8 cellular contexts compared by ENCODE assay signal in the genomic region with DNA sequence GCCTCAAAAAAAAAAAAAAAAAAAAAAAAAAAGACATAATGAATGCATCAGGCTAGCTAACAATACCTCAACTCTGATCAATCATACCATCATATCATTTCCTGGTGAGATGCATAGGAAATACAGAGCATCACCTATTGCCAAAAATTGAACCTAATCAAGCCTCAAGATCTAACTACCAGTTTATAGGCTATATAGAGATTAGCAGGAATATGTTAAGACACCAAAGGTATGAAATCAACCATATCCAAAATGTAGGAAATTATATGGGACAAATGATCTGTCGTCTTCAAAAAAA. TPM values are rescaled to one million over a fixed set of nuclear protein-coding genes. Genes with fewer than 3 reads are reported as not detected.
DNase-seq lines count a peak whose midpoint lies in the region; ATAC-seq and TF ChIP-seq lines count a peak whose summit lies in the region.

No MANE protein-coding gene starts in this region.

- H3K36me3 ChIP-seq in iPS-20b (ENCODE audit: insufficient read depth, low read depth, low read length) (no peaks in the 10 kb centered on the region), suprapubic skin (peaks cover 2% of the 10 kb centered on the region)

- peak overlapping the region; percentile 87 for H3K27ac Mint-ChIP-seq in T-helper 1 cell treated with Interleukin-12 subunit alpha and Interleukin-12 subunit beta and Interleukin-4 antibody, amounts not matched to agents 30 μg/mL and 1 μg/mL, for 36 hours
- peak overlapping the region; percentile 89 for H3K27ac Mint-ChIP-seq in activated B cell treated with CpG ODN at 0.5 μM for 24 hours

- no peak overlapping the region for H3K27ac ChIP-seq in iPS-20b (ENCODE audit: low read length)
- peak overlapping the region; percentile 77 for H3K27ac ChIP-seq in suprapubic skin

- DNase-seq in T-helper 1 cell: no peak
- no peak for DNase-seq in activated B cell treated with CpG ODN at 0.5 μM for 24 hours
- DNase-seq in suprapubic skin (ENCODE audit: low spot score in 2 of 2): no peak

- no peak for TF ChIP-seq CTCF in activated B cell treated with CpG ODN at 0.5 μM for 24 hours (IDR thresholded peaks at IDR 0.05)
- TF ChIP-seq CTCF in suprapubic skin (IDR thresholded peaks at IDR 0.05): no peak

- H3K9me3 Mint-ChIP-seq in T-helper 1 cell treated with Interleukin-12 subunit alpha and Interleukin-12 subunit beta and Interleukin-4 antibody, amounts not matched to agents 30 μg/mL and 1 μg/mL, for 36 hours: no peaks in the 10 kb centered on the region
- no peaks in the 10 kb centered on the region for H3K9me3 Mint-ChIP-seq in activated B cell treated with CpG ODN at 0.5 μM for 24 hours

- no peak for TF ChIP-seq POLR2A in suprapubic skin (IDR thresholded peaks at IDR 0.05)

- H3K36me3 Mint-ChIP-seq in T-helper 1 cell treated with Interleukin-12 subunit alpha and Interleukin-12 subunit beta and Interleukin-4 antibody, amounts not matched to agents 30 μg/mL and 1 μg/mL, for 36 hours (ENCODE audit: low read depth): peaks cover 12% of the 10 kb centered on the region
- peaks cover 15% of the 10 kb centered on the region for H3K36me3 Mint-ChIP-seq in activated B cell treated with CpG ODN at 0.5 μM for 24 hours (ENCODE audit: low read depth)

- no peak for ATAC-seq in activated B cell treated with CpG ODN at 0.5 μM for 24 hours (ENCODE audit: low read depth)
- no peak for ATAC-seq in HG02973 (IDR thresholded peaks at IDR 0.05; ENCODE audit: unreplicated experiment)
- no peak for ATAC-seq in GM21367 (IDR thresholded peaks at IDR 0.05; ENCODE audit: unreplicated experiment)
- no peak for ATAC-seq in GM21723 (IDR thresholded peaks at IDR 0.05; ENCODE audit: unreplicated experiment)

- peak overlapping the region; percentile 97 for H3K4me3 Mint-ChIP-seq in T-helper 1 cell treated with Interleukin-12 subunit alpha and Interleukin-12 subunit beta and Interleukin-4 antibody, amounts not matched to agents 30 μg/mL and 1 μg/mL, for 36 hours
- H3K4me3 Mint-ChIP-seq in activated B cell treated with CpG ODN at 0.5 μM for 24 hours: peak overlapping the region; percentile 99

- H3K4me1 ChIP-seq in iPS-20b (ENCODE audit: insufficient read depth, low read length): no peaks in the 10 kb centered on the region; the same call in 1 of the 2 replicates
- H3K4me1 ChIP-seq in suprapubic skin: peaks cover 23% of the 10 kb centered on the region

- intact Hi-C loops in activated B cell treated with CpG ODN at 0.5 μM for 24 hours (cut with micrococcal nuclease): loop anchor here (1.0 kb wide), 2 partner anchors 28 to 66 kb away; partner anchors contain the start of gene PRC1

- H3K27me3 ChIP-seq in iPS-20b (ENCODE audit: insufficient read depth, low read length): no peaks in the 10 kb centered on the region
- no peaks in the 10 kb centered on the region for H3K27me3 ChIP-seq in suprapubic skin

- CTCF ChIA-PET in activated B cell treated with CpG ODN at 0.5 μM for 24 hours (lab: Charles Lee): no interaction called here

- peaks cover 33% of the 10 kb centered on the region for H3K4me1 Mint-ChIP-seq in T-helper 1 cell treated with Interleukin-12 subunit alpha and Interleukin-12 subunit beta and Interleukin-4 antibody, amounts not matched to agents 30 μg/mL and 1 μg/mL, for 36 hours (ENCODE audit: low read depth)
- H3K4me1 Mint-ChIP-seq in activated B cell treated with CpG ODN at 0.5 μM for 24 hours: peaks cover 35% of the 10 kb centered on the region

- H3K9me3 ChIP-seq in iPS-20b (ENCODE audit: insufficient read depth, low read depth, low read length): no peaks in the 10 kb centered on the region
- no peaks in the 10 kb centered on the region for H3K9me3 ChIP-seq in suprapubic skin

- peak overlapping the region; percentile 74; the same call in 1 of the 2 replicates for H3K9ac ChIP-seq in iPS-20b (ENCODE audit: low read depth, low read length)

- WGBS in suprapubic skin: 20% methylated on average over 1 of the region's 1 CpG

- POLR2A ChIA-PET in activated B cell treated with CpG ODN at 0.5 μM for 24 hours (lab: Charles Lee): interaction anchor here (0.7 to 1.9 kb wide), 4 partner anchors 28 to 91 kb away, joined by 3 to 6 read pairs (median 4); partner anchors contain the start of genes PRC1 and RCCD1

- H3K4me3 ChIP-seq in iPS-20b (ENCODE audit: low read length) (peak overlapping the region; percentile 83), suprapubic skin (peak overlapping the region; percentile 90)

- TF ChIP-seq EP300 in suprapubic skin (IDR thresholded peaks at IDR 0.05): no peak

- H3K27me3 Mint-ChIP-seq in T-helper 1 cell treated with Interleukin-12 subunit alpha and Interleukin-12 subunit beta and Interleukin-4 antibody, amounts not matched to agents 30 μg/mL and 1 μg/mL, for 36 hours (ENCODE audit: low read depth): no peaks in the 10 kb centered on the region
- H3K27me3 Mint-ChIP-seq in activated B cell treated with CpG ODN at 0.5 μM for 24 hours: no peaks in the 10 kb centered on the region

RNA-seq across cellular contexts. Expression of gene VPS33B, which starts 0.4 kb away (rescaled TPM):
- total RNA-seq in activated B cell treated with CpG ODN at 0.5 μM for 24 hours: 27.3 and 33.4 TPM in 2 replicates
- total RNA-seq in suprapubic skin: 10 to 100 TPM; 16.5 to 23.1 (median 18.4) TPM

RNA-seq across cellular contexts. Expression of gene PRC1, which starts 28.4 kb away (rescaled TPM):
- total RNA-seq in activated B cell treated with CpG ODN at 0.5 μM for 24 hours: 8.1 and 9.3 TPM in 2 replicates
- 10 to 100 TPM; 17.6 to 41.2 (median 34.6) TPM for total RNA-seq in suprapubic skin
